In genomic region chr5:7391688-7392400, GRCh38 we compare ENCODE assay signal across 21 cellular contexts. TPM values are rescaled to one million over a fixed set of nuclear protein-coding genes. Genes with fewer than 3 reads are reported as not detected.
DNase-seq lines count a peak whose midpoint lies in the region; ATAC-seq and TF ChIP-seq lines count a peak whose summit lies in the region.
"Had no signal": no experiment of that assay in that cellular context is flagged by ENCODE, and none has a peak within 500 bp of the region (broad histone marks: within the 10 kb centered on the region; RNA-seq: fewer than 3 reads in every experiment).

No MANE protein-coding gene starts in this region.

- H3K36me3 ChIP-seq in duodenal mucosa (ENCODE audit: control insufficient read depth in 1 of 2, insufficient read depth in 2 of 2, low read length in 2 of 2) (no peaks in the 10 kb centered on the region), stomach (no peaks in the 10 kb centered on the region)
- H3K36me3 ChIP-seq: heart left ventricle, lower lobe of right lung, thyroid gland had no signal

- H3K27me3 Mint-ChIP-seq in nephron progenitor cell (ENCODE audit: low read depth, poor library complexity) = peaks cover 3% of the 10 kb centered on the region

- H3K9ac ChIP-seq in duodenal mucosa (ENCODE audit: low read depth in 1 of 2, low read length in 2 of 2) = peak overlapping the region in 1 of 2 donors; percentile 25

- no peak for TF ChIP-seq CTCF in nephron progenitor cell (IDR thresholded peaks at IDR 0.05)
- no peak for TF ChIP-seq CTCF in stomach (IDR thresholded peaks at IDR 0.05)

- H3K27me3 ChIP-seq in duodenal mucosa (ENCODE audit: control insufficient read depth in 1 of 2, insufficient read depth in 2 of 2, low read length in 2 of 2) (peaks cover 3% of the 10 kb centered on the region in 2 donors), stomach (peaks cover 0 to 27% (median 14%) of the 10 kb centered on the region in 3 donors)

- no peaks in the 10 kb centered on the region for H3K9me3 ChIP-seq in duodenal mucosa (ENCODE audit: control insufficient read depth in 1 of 2, low read length in 2 of 2)
- H3K9me3 ChIP-seq in stomach = no peaks in the 10 kb centered on the region
- H3K9me3 ChIP-seq: heart left ventricle, lower lobe of right lung, thyroid gland had no signal

- H3K27ac ChIP-seq in duodenal mucosa (ENCODE audit: low read depth, low read length) = no peak overlapping the region
- H3K27ac ChIP-seq in stomach = peak overlapping the region in 4 of 5 donors; percentile 12 to 44 (median 34)
- H3K27ac ChIP-seq: heart left ventricle, lower lobe of right lung, skin epidermis, thyroid gland had no signal

- no peaks in the 10 kb centered on the region for H3K36me3 Mint-ChIP-seq in nephron progenitor cell (ENCODE audit: low read depth)

- peak in 2 of 3 experiments; percentile 58 to 60 for DNase-seq in NCI-H1417 (lab: John Stamatoyannopoulos, UW)
- no peak for DNase-seq in NCI-H1417 treated with DMSO at 0.1 percent for 48 hours (lab: John Stamatoyannopoulos, UW)
- no peak for DNase-seq in nephron progenitor cell
- peak; percentile 71 for DNase-seq in stomach
- DNase-seq: activated CD4-positive, alpha-beta T cell treated with anti-CD3 and anti-CD28 coated beads, Interleukin-2, amount 50 U/mL, for 1 hour; activated CD8-positive, alpha-beta memory T cell treated with anti-CD3 and anti-CD28 coated beads, Interleukin-2, amount 10 ng/mL, durations not matched to agents 7 days and 5 days; activated T-cell treated with anti-CD3 and anti-CD28 coated beads, Interleukin-2, amount 50 U/mL, for 48 hours; effector CD4-positive, alpha-beta T cell; heart left ventricle; lower lobe of right lung; NK-92 treated with Interleukin-12 subunit alpha and Interleukin-12 subunit beta, amount 100 ng/mL, for 24 hours; Right ventricle myocardium superior; thyroid gland had no signal

- no peak overlapping the region for H3K4me3 Mint-ChIP-seq in nephron progenitor cell
- H3K4me3 Mint-ChIP-seq: activated CD8-positive, alpha-beta memory T cell treated with anti-CD3 and anti-CD28 coated beads, Interleukin-2, amount 10 ng/mL, durations not matched to agents 7 days and 5 days; stimulated activated naive CD8-positive, alpha-beta T cell treated with anti-CD3 and anti-CD28 coated beads, Interleukin-15, Interleukin-2, amounts not matched to agents 100 ng/mL and 50 ng/mL, for 24 hours had no signal

- peak overlapping the region; percentile 80 for H3K27ac Mint-ChIP-seq in nephron progenitor cell
- H3K27ac Mint-ChIP-seq: activated CD8-positive, alpha-beta memory T cell treated with anti-CD3 and anti-CD28 coated beads, Interleukin-2, amount 10 ng/mL, durations not matched to agents 7 days and 5 days; stimulated activated naive CD8-positive, alpha-beta T cell treated with anti-CD3 and anti-CD28 coated beads, Interleukin-15, Interleukin-2, amounts not matched to agents 100 ng/mL and 50 ng/mL, for 24 hours had no signal

- H3K4me1 Mint-ChIP-seq in nephron progenitor cell = peaks cover 40% of the 10 kb centered on the region
- H3K4me1 Mint-ChIP-seq: activated CD8-positive, alpha-beta memory T cell treated with anti-CD3 and anti-CD28 coated beads, Interleukin-2, amount 10 ng/mL, durations not matched to agents 7 days and 5 days had no signal

- no peak for TF ChIP-seq POLR2A in stomach (IDR thresholded peaks at IDR 0.05)

- no peak for TF ChIP-seq EP300 in stomach (IDR thresholded peaks at IDR 0.05)

- ATAC-seq in HG03135 (IDR thresholded peaks at IDR 0.05; ENCODE audit: unreplicated experiment) (no peak), HG03097 (IDR thresholded peaks at IDR 0.05; ENCODE audit: low FRiP score, unreplicated experiment) (no peak), HG02973 (IDR thresholded peaks at IDR 0.05; ENCODE audit: unreplicated experiment) (no peak)
- ATAC-seq: activated CD8-positive, alpha-beta memory T cell treated with anti-CD3 and anti-CD28 coated beads, Interleukin-2, amount 10 ng/mL, durations not matched to agents 7 days and 5 days; lower lobe of right lung; PC-3 had no signal

- H3K9me3 Mint-ChIP-seq in nephron progenitor cell = no peaks in the 10 kb centered on the region
- H3K9me3 Mint-ChIP-seq: stimulated activated naive CD8-positive, alpha-beta T cell treated with anti-CD3 and anti-CD28 coated beads, Interleukin-15, Interleukin-2, amounts not matched to agents 100 ng/mL and 50 ng/mL, for 24 hours had no signal

- peaks cover 15 to 21% of the 10 kb centered on the region in 2 donors for H3K4me1 ChIP-seq in duodenal mucosa (ENCODE audit: control insufficient read depth in 1 of 2, insufficient read depth in 2 of 2, low read length in 2 of 2)
- peaks cover 5 to 36% (median 26%) of the 10 kb centered on the region in 4 donors for H3K4me1 ChIP-seq in stomach

- H3K4me3 ChIP-seq in duodenal mucosa (ENCODE audit: low read depth in 1 of 2, low read length in 2 of 2) = peak overlapping the region; percentile 37 to 51
- H3K4me3 ChIP-seq in stomach = no peak overlapping the region
- H3K4me3 ChIP-seq: heart left ventricle, lower lobe of right lung, skin epidermis, thyroid gland had no signal

- WGBS in stomach, 5 donors = 27 to 50% (median 37%) methylated on average over 13 of the region's 13 CpGs

- intact Hi-C loops in stomach (cut with DNase I; ENCODE audit: low total_unique reads) = no loop called here

RNA-seq across cellular contexts. Expression of gene ADCY2, which starts 4.1 kb away (rescaled TPM):
- total RNA-seq in stomach = 1 to 10 TPM in 3 of 5 donors, under 1 TPM in 2; 0.29 to 7.5 (median 1.2) TPM
- 1 to 10 TPM in 1 of 3 donors, under 1 TPM in 2; 0.68 to 3.1 (median 0.98) TPM for polyA plus RNA-seq in stomach
- total RNA-seq: activated CD8-positive, alpha-beta memory T cell treated with anti-CD3 and anti-CD28 coated beads, Interleukin-2, amount 10 ng/mL, durations not matched to agents 7 days and 5 days; PC-3; pulmonary artery endothelial cell had no signal

Comparison
In these comparisons a context has a peak if more than half of its experiments do, and no peak if none do; other contexts are left out.
1. DNase-seq: peak in NCI-H1417 (2 of 3) and stomach (single experiment); none in NCI-H1417 treated with DMSO at 0.1 percent for 48 hours (single experiment) and nephron progenitor cell (single experiment).
2. H3K4me3 ChIP-seq: peak in duodenal mucosa (2 of 2); none in stomach (0 of 4).